Comparison of ENCODE assay signal across 8 cellular contexts in genomic region chr2:29010946-29011649, GRCh38. TPM values are rescaled to one million over a fixed set of nuclear protein-coding genes. Genes with fewer than 3 reads are reported as not detected.
DNase-seq lines count a peak whose midpoint lies in the region; ATAC-seq and TF ChIP-seq lines count a peak whose summit lies in the region.

No MANE protein-coding gene starts in this region.

- H3K36me3 ChIP-seq in GM23248 (ENCODE audit: low read depth), result no peaks in the 10 kb centered on the region

- no peaks in the 10 kb centered on the region for H3K27me3 Mint-ChIP-seq in activated CD8-positive, alpha-beta T cell treated with anti-CD3 and anti-CD28 coated beads for 36 hours

- POLR2A ChIA-PET in activated CD8-positive, alpha-beta T cell treated with anti-CD3 and anti-CD28 coated beads for 36 hours (lab: Charles Lee), result interaction anchor here (1.0 to 3.7 kb wide), 3 partner anchors 14 to 107 kb away, joined by 3 to 29 read pairs (median 4); partner anchors contain the start of gene CLIP4

- H3K4me1 ChIP-seq in GM23248 (ENCODE audit: insufficient read depth), result no peaks in the 10 kb centered on the region

- H3K4me3 Mint-ChIP-seq in activated CD8-positive, alpha-beta T cell treated with anti-CD3 and anti-CD28 coated beads for 36 hours, result peak overlapping the region; percentile 26

- no peaks in the 10 kb centered on the region; the same call in 1 of the 2 replicates for H3K27me3 ChIP-seq in GM23248 (replicated peaks; ENCODE audit: insufficient read depth)

- H3K9me2 ChIP-seq in GM23248 (ENCODE audit: insufficient read depth), result no peaks in the 10 kb centered on the region

- H4K20me1 ChIP-seq in GM23248 (ENCODE audit: insufficient read depth), result no peaks in the 10 kb centered on the region

- intact Hi-C loops in activated CD8-positive, alpha-beta T cell treated with anti-CD3 and anti-CD28 coated beads for 36 hours (cut with micrococcal nuclease), result loop anchor here (5.0 to 10.0 kb wide), 2 partner anchors 54 to 104 kb away; partner anchors contain the start of gene CLIP4

- no peaks in the 10 kb centered on the region for H3K9me3 Mint-ChIP-seq in activated CD8-positive, alpha-beta T cell treated with anti-CD3 and anti-CD28 coated beads for 36 hours

- 71% methylated on average over 13 of the region's 13 CpGs for WGBS in GM23248 (ENCODE audit: low coverage in 1 of 2, low lambda C conversion rate in 2 of 2, missing lambda C conversion rate in 2 of 2), 2 experiments

- H3K36me3 Mint-ChIP-seq in activated CD8-positive, alpha-beta T cell treated with anti-CD3 and anti-CD28 coated beads for 36 hours (ENCODE audit: low read depth), result no peaks in the 10 kb centered on the region

- no peak overlapping the region for H3K27ac ChIP-seq in GM23248

- in situ Hi-C loops in GM23248 (cut with MboI), result no loop called here

- no peak overlapping the region for H3K4me2 ChIP-seq in GM23248 (ENCODE audit: unreplicated experiment)

- peaks cover 75% of the 10 kb centered on the region for H3K4me1 Mint-ChIP-seq in activated CD8-positive, alpha-beta T cell treated with anti-CD3 and anti-CD28 coated beads for 36 hours (ENCODE audit: low read depth)

- CTCF ChIA-PET in activated CD8-positive, alpha-beta T cell treated with anti-CD3 and anti-CD28 coated beads for 36 hours (lab: Charles Lee), result interaction anchor here (0.9 to 3.0 kb wide), 8 partner anchors 9 to 136 kb away, joined by 3 to 14 read pairs (median 4); no protein-coding TSS in a partner anchor

- DNase-seq in GM23248, result peak; percentile 14
- DNase-seq in activated CD8-positive, alpha-beta T cell treated with anti-CD3 and anti-CD28 coated beads for 36 hours, result peak; percentile 80
- peak; percentile 54 for DNase-seq in fibroblast of mammary gland (ENCODE audit: low read depth)
- peak; percentile 80 for DNase-seq in skeletal muscle cell (ENCODE audit: low read depth)
- DNase-seq in NCI-H1694 (lab: John Stamatoyannopoulos, UW), result no peak
- DNase-seq in activated CD4-positive, CD25-positive, alpha-beta regulatory T cell treated with anti-CD3 and anti-CD28 coated beads, Interleukin-2, amount 50 U/mL, for 72 hours, result no peak
- no peak for DNase-seq in cerebellum (ENCODE audit: low spot score)

- no peak for TF ChIP-seq CTCF in activated CD8-positive, alpha-beta T cell treated with anti-CD3 and anti-CD28 coated beads for 36 hours (IDR thresholded peaks at IDR 0.05)
- no peak for TF ChIP-seq CTCF in fibroblast of mammary gland (conservative IDR thresholded peaks at IDR 0.05; ENCODE audit: control insufficient read depth, insufficient read depth, low read depth, low read length)

- no peaks in the 10 kb centered on the region for H3K9me3 ChIP-seq in GM23248 (ENCODE audit: low read depth)

- no peak overlapping the region for H3K4me3 ChIP-seq in GM23248
- no peak overlapping the region for H3K4me3 ChIP-seq in fibroblast of mammary gland (ENCODE audit: control insufficient read depth, low read depth, low read length)
- H3K4me3 ChIP-seq in skeletal muscle cell (ENCODE audit: low read depth, low read length), result no peak overlapping the region

- no peaks in the 10 kb centered on the region for H3F3A ChIP-seq in GM23248 (ENCODE audit: insufficient read depth)

- peak overlapping the region; percentile 97 for H3K27ac Mint-ChIP-seq in activated CD8-positive, alpha-beta T cell treated with anti-CD3 and anti-CD28 coated beads for 36 hours

- no peaks in the 10 kb centered on the region for H3K79me2 ChIP-seq in GM23248 (ENCODE audit: insufficient read depth)

- H3K9ac ChIP-seq in GM23248, result no peak overlapping the region

- H2AFZ ChIP-seq in GM23248, result no peak overlapping the region

- ATAC-seq in activated CD8-positive, alpha-beta T cell treated with anti-CD3 and anti-CD28 coated beads for 36 hours, result peak; percentile 14
- no peak for ATAC-seq in GM21723 (IDR thresholded peaks at IDR 0.05; ENCODE audit: unreplicated experiment)

RNA-seq across cellular contexts. Expression of gene TOGARAM2, which starts 30.0 kb away (rescaled TPM):
- total RNA-seq in GM23248 (2014; rRNA removed; shearing (Covaris generic)), result not detected in 2 replicates
- 0.03 TPM in 1 of 2 replicates, not detected in the other for polyA plus RNA-seq in GM23248 (2016; fragmentation: Nextera tagmentation; extraction: Ambion mirVana)
- total RNA-seq in activated CD8-positive, alpha-beta T cell treated with anti-CD3 and anti-CD28 coated beads for 36 hours, result 1 to 10 TPM; 2.3 to 2.7 TPM
- total RNA-seq in cerebellum, result 2.6 TPM

Comparison
In these comparisons a context has a peak if more than half of its experiments do, and no peak if none do; other contexts are left out.
1. DNase-seq: peak in GM23248 (single experiment), activated CD8-positive, alpha-beta T cell treated with anti-CD3 and anti-CD28 coated beads for 36 hours (single experiment), fibroblast of mammary gland (single experiment) and skeletal muscle cell (single experiment); none in NCI-H1694 (single experiment), activated CD4-positive, CD25-positive, alpha-beta regulatory T cell treated with anti-CD3 and anti-CD28 coated beads, Interleukin-2, amount 50 U/mL, for 72 hours (single experiment) and cerebellum (single experiment).